26 cellular contexts compared by ENCODE assay signal in the genomic region with DNA sequence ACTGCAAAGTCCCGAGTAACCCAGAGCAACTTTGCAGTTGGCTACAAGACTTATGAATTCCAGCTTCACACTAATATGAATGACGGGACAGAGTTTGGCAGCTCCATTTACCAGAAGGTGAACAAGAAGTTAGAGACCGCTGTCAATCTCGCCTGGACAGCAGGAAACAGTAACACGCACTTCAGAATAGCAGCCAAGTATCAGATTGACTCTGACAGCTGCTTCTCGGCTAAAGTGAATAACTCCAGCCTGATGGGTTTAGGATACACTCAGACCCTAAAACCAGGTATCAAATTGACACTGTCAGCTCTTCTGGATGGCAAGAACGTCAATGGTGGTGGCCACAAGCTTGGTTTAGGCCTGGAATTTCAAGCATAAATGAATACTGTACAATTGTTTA.
"Had no signal": no experiment of that assay in that cellular context is flagged by ENCODE, and none has a peak within 500 bp of the region (broad histone marks: within the 10 kb centered on the region; RNA-seq: fewer than 3 reads in every experiment).

No MANE protein-coding gene starts in this region.

- DNase-seq: activated CD4-positive, alpha-beta memory T cell treated with anti-CD3 and anti-CD28 coated beads for 36 hours; activated CD4-positive, alpha-beta T cell treated with anti-CD3 and anti-CD28 coated beads for 36 hours; activated CD4-positive, alpha-beta T cell treated with anti-CD3 and anti-CD28 coated beads, Interleukin-2, amount 10 ng/mL, durations not matched to agents 24 days and 14 days; activated CD4-positive, CD25-positive, alpha-beta regulatory T cell; activated CD4-positive, CD25-positive, alpha-beta regulatory T cell treated with anti-CD3 and anti-CD28 coated beads, Interleukin-2, amount 50 U/mL, for 72 hours; activated CD8-positive, alpha-beta memory T cell treated with anti-CD3 and anti-CD28 coated beads for 24 hours; activated effector memory CD4-positive, alpha-beta T cell treated with Interleukin-2 at 50 U/mL for 16 hours; activated gamma-delta T cell treated with Interleukin-2 at 50 U/mL for 16 hours; activated naive CD4-positive, alpha-beta T cell treated with anti-CD3 and anti-CD28 coated beads, Interleukin-2, amount 50 U/mL, for 16 hours; activated naive CD4-positive, alpha-beta T cell treated with Interleukin-2 at 50 U/mL for 16 hours; activated T-cell treated with anti-CD3 and anti-CD28 coated beads, Interleukin-2, amount 50 U/mL, for 4 hours; amniotic stem cell; anterior cingulate cortex; brain microvascular endothelial cell; dorsolateral prefrontal cortex; effector memory CD4-positive, alpha-beta T cell; endodermal cell; foreskin keratinocyte; head of caudate nucleus; T-helper 2 cell had no signal

- H3K4me3 Mint-ChIP-seq: activated CD4-positive, alpha-beta memory T cell treated with anti-CD3 and anti-CD28 coated beads for 36 hours; activated CD4-positive, alpha-beta T cell treated with anti-CD3 and anti-CD28 coated beads for 36 hours; activated CD4-positive, alpha-beta T cell treated with anti-CD3 and anti-CD28 coated beads, Interleukin-2, amount 10 ng/mL, durations not matched to agents 24 days and 14 days; activated naive CD8-positive, alpha-beta T cell; activated T-cell treated with anti-CD3 and anti-CD28 coated beads, Interleukin-2, amount 50 U/mL, for 4 hours; activated T-helper 17 cell treated with anti-CD3 and anti-CD28 coated beads, Interleukin-2, amount 50 U/mL, for 72 hours; central memory CD8-positive, alpha-beta T cell; dendritic cell treated with granulocyte-macrophage colony-stimulating factor and Interleukin-4, amounts not matched to agents 40 ng/mL and 50 ng/mL, for 4 days; endodermal cell had no signal

- H3K4me3 ChIP-seq: coronary artery, dorsolateral prefrontal cortex had no signal

- H3K27ac Mint-ChIP-seq: activated CD4-positive, alpha-beta memory T cell treated with anti-CD3 and anti-CD28 coated beads for 36 hours; activated CD4-positive, alpha-beta T cell treated with anti-CD3 and anti-CD28 coated beads for 36 hours; activated CD4-positive, alpha-beta T cell treated with anti-CD3 and anti-CD28 coated beads, Interleukin-2, amount 10 ng/mL, durations not matched to agents 24 days and 14 days; activated naive CD8-positive, alpha-beta T cell; activated T-helper 17 cell treated with anti-CD3 and anti-CD28 coated beads, Interleukin-2, amount 50 U/mL, for 72 hours; dendritic cell treated with granulocyte-macrophage colony-stimulating factor and Interleukin-4, amounts not matched to agents 40 ng/mL and 50 ng/mL, for 4 days; endodermal cell had no signal

- H3K27ac ChIP-seq: brain microvascular endothelial cell, coronary artery, dorsolateral prefrontal cortex, foreskin keratinocyte had no signal

- H3K27me3 ChIP-seq: brain microvascular endothelial cell, dorsolateral prefrontal cortex, foreskin keratinocyte had no signal

- H3K36me3 ChIP-seq: brain microvascular endothelial cell had no signal

- ATAC-seq: activated CD4-positive, alpha-beta T cell treated with anti-CD3 and anti-CD28 coated beads for 36 hours; activated T-cell treated with anti-CD3 and anti-CD28 coated beads, Interleukin-2, amount 50 U/mL, for 4 hours; activated T-helper 17 cell treated with anti-CD3 and anti-CD28 coated beads, Interleukin-2, amount 50 U/mL, for 72 hours; esophagus mucosa; foreskin keratinocyte had no signal

- H3K4me1 Mint-ChIP-seq: activated CD4-positive, alpha-beta T cell treated with anti-CD3 and anti-CD28 coated beads, Interleukin-2, amount 10 ng/mL, durations not matched to agents 24 days and 14 days; endodermal cell had no signal

- H3K9me3 Mint-ChIP-seq: activated CD4-positive, alpha-beta T cell treated with anti-CD3 and anti-CD28 coated beads, Interleukin-2, amount 10 ng/mL, durations not matched to agents 24 days and 14 days; activated T-helper 17 cell treated with anti-CD3 and anti-CD28 coated beads, Interleukin-2, amount 50 U/mL, for 72 hours; central memory CD8-positive, alpha-beta T cell; dendritic cell treated with granulocyte-macrophage colony-stimulating factor and Interleukin-4, amounts not matched to agents 40 ng/mL and 50 ng/mL, for 4 days had no signal

- H3K27me3 Mint-ChIP-seq: activated CD4-positive, alpha-beta memory T cell treated with anti-CD3 and anti-CD28 coated beads for 36 hours; activated CD4-positive, alpha-beta T cell treated with anti-CD3 and anti-CD28 coated beads for 36 hours; activated CD4-positive, alpha-beta T cell treated with anti-CD3 and anti-CD28 coated beads, Interleukin-2, amount 10 ng/mL, durations not matched to agents 24 days and 14 days; activated naive CD8-positive, alpha-beta T cell; activated T-helper 17 cell treated with anti-CD3 and anti-CD28 coated beads, Interleukin-2, amount 50 U/mL, for 72 hours; central memory CD8-positive, alpha-beta T cell; dendritic cell treated with granulocyte-macrophage colony-stimulating factor and Interleukin-4, amounts not matched to agents 40 ng/mL and 50 ng/mL, for 4 days had no signal
